28 cellular contexts compared by ENCODE assay signal in genomic region chr1:168101336-168101735, GRCh38.
"Had no signal": no experiment of that assay in that cellular context is flagged by ENCODE, and none has a peak within 500 bp of the region (broad histone marks: within the 10 kb centered on the region; RNA-seq: fewer than 3 reads in every experiment).

No MANE protein-coding gene starts in this region.

- H3K9me3 ChIP-seq: stomach, suprapubic skin, testis, thoracic aorta, thyroid gland, tibial artery, tibial nerve, transverse colon, upper lobe of left lung, upper lobe of right lung, vagina had no signal

- H3K27ac Mint-ChIP-seq: stimulated activated effector memory CD8-positive, alpha-beta T cell treated with anti-CD3 and anti-CD28 coated beads, Interleukin-12 subunit alpha, Interleukin-12 subunit beta, amount 100 ng/mL, for 72 hours; stimulated activated memory B cell treated with anti-CD40 and anti-IgM and Interleukin-4, amounts not matched to agents 10 μg/mL and 1 μg/mL and 100 μg/mL, for 72 hours; stimulated activated naive B cell treated with anti-CD40 and anti-IgM and Interleukin-4, amounts not matched to agents 10 μg/mL and 1 μg/mL and 100 μg/mL, for 72 hours; stimulated activated naive CD8-positive, alpha-beta T cell treated with anti-CD3 and anti-CD28 coated beads, Interleukin-15, amount 100 ng/mL, for 72 hours; stimulated activated naive CD8-positive, alpha-beta T cell treated with anti-CD3 and anti-CD28 coated beads, Interleukin-15, Interleukin-2, amounts not matched to agents 100 ng/mL and 50 ng/mL, for 24 hours; type B pancreatic cell had no signal

- DNase-seq: stimulated activated CD4-positive, alpha-beta T cell treated with anti-CD3 and anti-CD28 coated beads, Interleukin-2, amount 100 ng/mL, for 24 hours; stimulated activated CD4-positive, alpha-beta T cell treated with anti-CD3 and anti-CD28 coated beads, Interleukin-2, amount 100 ng/mL, for 48 hours; stimulated activated CD4-positive, alpha-beta T cell treated with anti-CD3 and anti-CD28 coated beads, Interleukin-4, amount 100 ng/mL, for 1 hour; stimulated activated CD4-positive, alpha-beta T cell treated with anti-CD3 and anti-CD28 coated beads, Interleukin-4, amount 100 ng/mL, for 24 hours; stimulated activated CD4-positive, alpha-beta T cell treated with anti-CD3 and anti-CD28 coated beads, Interleukin-4, amount 100 ng/mL, for 4 hours; stimulated activated CD8-positive, alpha-beta memory T cell treated with anti-CD3 and anti-CD28 coated beads, Interleukin-4, amount 100 ng/mL, for 48 hours; stimulated activated naive B cell treated with anti-CD40 and anti-IgM and Interleukin-4, amounts not matched to agents 10 μg/mL and 1 μg/mL and 100 μg/mL, for 72 hours; stimulated activated naive CD4-positive, alpha-beta T cell; stimulated activated naive CD4-positive, alpha-beta T cell treated with Interleukin-2 at 50 U/mL for 16 hours; stimulated activated naive CD8-positive, alpha-beta T cell treated with anti-CD3 and anti-CD28 coated beads, Interleukin-15, amount 100 ng/mL, for 72 hours; stimulated activated naive CD8-positive, alpha-beta T cell treated with anti-CD3 and anti-CD28 coated beads, Interleukin-15, Interleukin-2, amounts not matched to agents 100 U/mL and 50 U/mL, for 24 hours; stomach; substantia nigra; testis; thyroid gland; tibial artery; transverse colon; upper lobe of left lung; upper lobe of right lung had no signal

- H3K27me3 ChIP-seq: stomach, suprapubic skin, testis, thyroid gland, tibial artery, tibial nerve, transverse colon, upper lobe of left lung, upper lobe of right lung, vagina had no signal

- H3K27ac ChIP-seq: stomach, suprapubic skin, testis, thoracic aorta, thyroid gland, tibial artery, tibial nerve, transverse colon, upper lobe of left lung, upper lobe of right lung, vagina had no signal

- H3K4me1 ChIP-seq: thyroid gland, tibial artery, tibial nerve, upper lobe of right lung, vagina had no signal

- H3K4me1 Mint-ChIP-seq: stimulated activated effector memory CD8-positive, alpha-beta T cell treated with anti-CD3 and anti-CD28 coated beads, Interleukin-12 subunit alpha, Interleukin-12 subunit beta, amount 100 ng/mL, for 72 hours; stimulated activated memory B cell treated with anti-CD40 and anti-IgM and Interleukin-4, amounts not matched to agents 10 μg/mL and 1 μg/mL and 100 μg/mL, for 72 hours; stimulated activated naive B cell treated with anti-CD40 and anti-IgM and Interleukin-4, amounts not matched to agents 10 μg/mL and 1 μg/mL and 100 μg/mL, for 72 hours; stimulated activated naive CD8-positive, alpha-beta T cell treated with anti-CD3 and anti-CD28 coated beads, Interleukin-15, amount 100 ng/mL, for 72 hours had no signal

- H3K36me3 ChIP-seq: thyroid gland, transverse colon had no signal

- H3K36me3 Mint-ChIP-seq: stimulated activated effector memory CD8-positive, alpha-beta T cell treated with anti-CD3 and anti-CD28 coated beads, Interleukin-12 subunit alpha, Interleukin-12 subunit beta, amount 100 ng/mL, for 72 hours; stimulated activated memory B cell treated with anti-CD40 and anti-IgM and Interleukin-4, amounts not matched to agents 10 μg/mL and 1 μg/mL and 100 μg/mL, for 72 hours; stimulated activated naive B cell treated with anti-CD40 and anti-IgM and Interleukin-4, amounts not matched to agents 10 μg/mL and 1 μg/mL and 100 μg/mL, for 72 hours had no signal

- H3K27me3 Mint-ChIP-seq: stimulated activated memory B cell treated with anti-CD40 and anti-IgM and Interleukin-4, amounts not matched to agents 10 μg/mL and 1 μg/mL and 100 μg/mL, for 72 hours; stimulated activated naive CD8-positive, alpha-beta T cell treated with anti-CD3 and anti-CD28 coated beads, Interleukin-15, amount 100 ng/mL, for 72 hours; stimulated activated naive CD8-positive, alpha-beta T cell treated with anti-CD3 and anti-CD28 coated beads, Interleukin-15, Interleukin-2, amounts not matched to agents 100 ng/mL and 50 ng/mL, for 24 hours; type B pancreatic cell had no signal

- H3K4me3 ChIP-seq: stomach, suprapubic skin, testis, thoracic aorta, thyroid gland, tibial artery, tibial nerve, transverse colon, upper lobe of left lung, upper lobe of right lung, vagina had no signal

- H3K4me3 Mint-ChIP-seq: stimulated activated effector memory CD8-positive, alpha-beta T cell treated with anti-CD3 and anti-CD28 coated beads, Interleukin-12 subunit alpha, Interleukin-12 subunit beta, amount 100 ng/mL, for 72 hours; stimulated activated memory B cell treated with anti-CD40 and anti-IgM and Interleukin-4, amounts not matched to agents 10 μg/mL and 1 μg/mL and 100 μg/mL, for 72 hours; stimulated activated naive B cell treated with anti-CD40 and anti-IgM and Interleukin-4, amounts not matched to agents 10 μg/mL and 1 μg/mL and 100 μg/mL, for 72 hours; stimulated activated naive CD8-positive, alpha-beta T cell treated with anti-CD3 and anti-CD28 coated beads, Interleukin-15, amount 100 ng/mL, for 72 hours; stimulated activated naive CD8-positive, alpha-beta T cell treated with anti-CD3 and anti-CD28 coated beads, Interleukin-15, Interleukin-2, amounts not matched to agents 100 ng/mL and 50 ng/mL, for 24 hours; type B pancreatic cell had no signal

- ATAC-seq: stimulated activated effector memory CD8-positive, alpha-beta T cell treated with anti-CD3 and anti-CD28 coated beads, Interleukin-12 subunit alpha, Interleukin-12 subunit beta, amount 100 ng/mL, for 72 hours; stimulated activated memory B cell treated with anti-CD40 and anti-IgM and Interleukin-4, amounts not matched to agents 10 μg/mL and 1 μg/mL and 100 μg/mL, for 72 hours; stimulated activated naive B cell treated with anti-CD40 and anti-IgM and Interleukin-4, amounts not matched to agents 10 μg/mL and 1 μg/mL and 100 μg/mL, for 72 hours; stimulated activated naive CD8-positive, alpha-beta T cell treated with anti-CD3 and anti-CD28 coated beads, Interleukin-15, amount 100 ng/mL, for 72 hours; stimulated activated naive CD8-positive, alpha-beta T cell treated with anti-CD3 and anti-CD28 coated beads, Interleukin-15, Interleukin-2, amounts not matched to agents 100 U/mL and 50 U/mL, for 24 hours; upper lobe of right lung had no signal

- FAIRE-seq: urothelium cell line had no signal

- H3K9me3 Mint-ChIP-seq: stimulated activated effector memory CD8-positive, alpha-beta T cell treated with anti-CD3 and anti-CD28 coated beads, Interleukin-12 subunit alpha, Interleukin-12 subunit beta, amount 100 ng/mL, for 72 hours; stimulated activated memory B cell treated with anti-CD40 and anti-IgM and Interleukin-4, amounts not matched to agents 10 μg/mL and 1 μg/mL and 100 μg/mL, for 72 hours; stimulated activated naive B cell treated with anti-CD40 and anti-IgM and Interleukin-4, amounts not matched to agents 10 μg/mL and 1 μg/mL and 100 μg/mL, for 72 hours; stimulated activated naive CD8-positive, alpha-beta T cell treated with anti-CD3 and anti-CD28 coated beads, Interleukin-15, amount 100 ng/mL, for 72 hours; stimulated activated naive CD8-positive, alpha-beta T cell treated with anti-CD3 and anti-CD28 coated beads, Interleukin-15, Interleukin-2, amounts not matched to agents 100 ng/mL and 50 ng/mL, for 24 hours; type B pancreatic cell had no signal
